In genomic region chr19:47132522-47132852, GRCh38 we compare ENCODE assay signal across 1 cellular context.
TF ChIP-seq lines count a peak whose summit lies in the region.

No MANE protein-coding gene starts in this region.

TF ChIP-seq in H1, 55 proteins besides CTCF, POLR2A, EP300 and RAD21:
- no peak for TF ChIP-seq ZNF274 (IDR thresholded peaks at IDR 0.05; ENCODE audit: borderline replicate concordance, extremely low read depth, low read length)
- no peak for TF ChIP-seq CHD1 (IDR thresholded peaks at IDR 0.05; ENCODE audit: low read depth, low read length)
- no peak for TF ChIP-seq NRF1 (IDR thresholded peaks at IDR 0.05; ENCODE audit: low read depth, low read length)
- no peak for TF ChIP-seq TCF12 (IDR thresholded peaks at IDR 0.05; ENCODE audit: low read depth, low read length)
- no peak for TF ChIP-seq ATF2 (IDR thresholded peaks at IDR 0.05; ENCODE audit: low read length)
- TF ChIP-seq FOSL1 (IDR thresholded peaks at IDR 0.05; ENCODE audit: insufficient read depth, low read depth, low read length), result no peak
- TF ChIP-seq SAP30 (IDR thresholded peaks at IDR 0.05; ENCODE audit: insufficient read depth, insufficient replicate concordance, low read length), result no peak
- no peak for TF ChIP-seq TAF1 (IDR thresholded peaks at IDR 0.05; ENCODE audit: low read depth, low read length)
- TF ChIP-seq YY1 (IDR thresholded peaks at IDR 0.05; ENCODE audit: low read depth, low read length), result no peak
TF ChIP-seq in H1: peak in this region for 0.
